In genomic region chr12:133080051-133080618, GRCh38 we compare ENCODE assay signal across 1 cellular context.
TF ChIP-seq lines count a peak whose summit lies in the region.

No MANE protein-coding gene starts in this region.

TF ChIP-seq in HepG2, 621 proteins besides CTCF, POLR2A, EP300 and RAD21 (continued from another document and continues in another):
- no peak for TF ChIP-seq NCOR1 (IDR thresholded peaks at IDR 0.05; ENCODE audit: borderline replicate concordance, low read length)
- TF ChIP-seq ZNF878 (CRISPR knock-in tag; IDR thresholded peaks at IDR 0.05) = no peak
- TF ChIP-seq ZNF317 (CRISPR knock-in tag; IDR thresholded peaks at IDR 0.05) = no peak
- TF ChIP-seq HHEX (CRISPR knock-in tag; IDR thresholded peaks at IDR 0.05) = no peak
- no peak for TF ChIP-seq ATF7-NPFF (CRISPR knock-in tag; IDR thresholded peaks at IDR 0.05; ENCODE audit: low read depth)
- no peak for TF ChIP-seq ZBTB8A (CRISPR knock-in tag; IDR thresholded peaks at IDR 0.05; ENCODE audit: borderline replicate concordance, low read depth)
- no peak; a peak in 2 of 4 replicates for TF ChIP-seq KLF16 (CRISPR knock-in tag; IDR thresholded peaks at IDR 0.05)
- no peak for TF ChIP-seq ZNF138 (CRISPR knock-in tag; IDR thresholded peaks at IDR 0.05; ENCODE audit: low read depth)
- 0 out of 2 replicates have a peak, but pooled peaks have one; percentile 42 for TF ChIP-seq ZFP82 (CRISPR knock-in tag; IDR thresholded peaks at IDR 0.05; ENCODE audit: borderline replicate concordance)
- no peak for TF ChIP-seq ZNF354B (CRISPR knock-in tag; IDR thresholded peaks at IDR 0.05)
- peak; percentile 86; the same call in 1 of the 2 replicates for TF ChIP-seq ZNF256 (CRISPR knock-in tag; conservative IDR thresholded peaks at IDR 0.05)
- no peak for TF ChIP-seq CCDC6 (CRISPR knock-in tag; IDR thresholded peaks at IDR 0.05)
- TF ChIP-seq ZNF766 (CRISPR knock-in tag; IDR thresholded peaks at IDR 0.05; ENCODE audit: borderline replicate concordance) = no peak; the same call in 1 of the 2 replicates
- no peak for TF ChIP-seq IRX3 (CRISPR knock-in tag; IDR thresholded peaks at IDR 0.05; ENCODE audit: borderline replicate concordance, low read depth)
- no peak for TF ChIP-seq GLI4 (CRISPR knock-in tag; IDR thresholded peaks at IDR 0.05; ENCODE audit: borderline replicate concordance)
- no peak for TF ChIP-seq MXD1 (CRISPR knock-in tag; IDR thresholded peaks at IDR 0.05)
- TF ChIP-seq E2F1 (CRISPR knock-in tag; IDR thresholded peaks at IDR 0.05) = peak; percentile 56; the same call in 1 of the 2 replicates
- no peak for TF ChIP-seq PLRG1 (conservative IDR thresholded peaks at IDR 0.05)
- no peak for TF ChIP-seq ARID3A (IDR thresholded peaks at IDR 0.05; ENCODE audit: low read depth, low read length)
- 0 out of 2 replicates have a peak, but pooled peaks have one; percentile 22 for TF ChIP-seq POLR2AphosphoS5 (IDR thresholded peaks at IDR 0.05; ENCODE audit: low read depth, low read length)
- TF ChIP-seq WIZ (CRISPR knock-in tag; IDR thresholded peaks at IDR 0.05) = no peak
- peak; percentile 90 for TF ChIP-seq GMEB2 (CRISPR knock-in tag; IDR thresholded peaks at IDR 0.05; ENCODE audit: low read depth)
- TF ChIP-seq ZSCAN21 (CRISPR knock-in tag; IDR thresholded peaks at IDR 0.05; ENCODE audit: borderline replicate concordance) = no peak
- TF ChIP-seq KAT2B (IDR thresholded peaks at IDR 0.05; ENCODE audit: borderline replicate concordance, low read depth, low read length) = no peak
- TF ChIP-seq PRMT3 (CRISPR knock-in tag; IDR thresholded peaks at IDR 0.05; ENCODE audit: borderline replicate concordance, low read depth) = no peak
- no peak; the same call in 1 of the 2 replicates for TF ChIP-seq ZNF501 (CRISPR knock-in tag; IDR thresholded peaks at IDR 0.05)
- no peak for TF ChIP-seq PITX1 (CRISPR knock-in tag; IDR thresholded peaks at IDR 0.05)
- TF ChIP-seq PAF1 (CRISPR knock-in tag; IDR thresholded peaks at IDR 0.05) = no peak
- no peak for TF ChIP-seq HDAC2 (CRISPR knock-in tag; IDR thresholded peaks at IDR 0.05)
- TF ChIP-seq REL (CRISPR knock-in tag; conservative IDR thresholded peaks at IDR 0.05) = no peak
- no peak for TF ChIP-seq GRHL1 (CRISPR knock-in tag; conservative IDR thresholded peaks at IDR 0.05)
- peak; percentile 99 for TF ChIP-seq CREM (IDR thresholded peaks at IDR 0.05)
- peak; percentile 82 for TF ChIP-seq CREM (CRISPR knock-in tag; IDR thresholded peaks at IDR 0.05)
- TF ChIP-seq PLSCR1 (CRISPR knock-in tag; IDR thresholded peaks at IDR 0.05; ENCODE audit: borderline replicate concordance) = no peak
- no peak for TF ChIP-seq EED (CRISPR knock-in tag; IDR thresholded peaks at IDR 0.05)
- TF ChIP-seq ZC3H4 (CRISPR knock-in tag; IDR thresholded peaks at IDR 0.05; ENCODE audit: borderline replicate concordance) = no peak
- TF ChIP-seq ZKSCAN1 (IDR thresholded peaks at IDR 0.05; ENCODE audit: low read length) = no peak
- peak; percentile 41; the same call in 1 of the 2 replicates for TF ChIP-seq FOXA3 (CRISPR knock-in tag; IDR thresholded peaks at IDR 0.05)
- peak; percentile 63 for TF ChIP-seq ZBTB21 (CRISPR knock-in tag; IDR thresholded peaks at IDR 0.05)
- TF ChIP-seq ELF3 (CRISPR knock-in tag; IDR thresholded peaks at IDR 0.05) = peak; percentile 89
- TF ChIP-seq CENPT (CRISPR knock-in tag; IDR thresholded peaks at IDR 0.05; ENCODE audit: low read depth) = no peak
- TF ChIP-seq NFATC3 (CRISPR knock-in tag; IDR thresholded peaks at IDR 0.05) = no peak
- no peak for TF ChIP-seq ZNF180 (CRISPR knock-in tag; IDR thresholded peaks at IDR 0.05; ENCODE audit: borderline replicate concordance, low read depth)
- TF ChIP-seq KDM6A (CRISPR knock-in tag; IDR thresholded peaks at IDR 0.05; ENCODE audit: low read depth) = no peak
- TF ChIP-seq SIN3B (IDR thresholded peaks at IDR 0.05; ENCODE audit: low read length) = no peak; the same call in 1 of the 2 replicates
- no peak for TF ChIP-seq ZFP36 (IDR thresholded peaks at IDR 0.05; ENCODE audit: borderline replicate concordance, low read depth, low read length, partially characterized antibody)
- TF ChIP-seq ZBTB44 (CRISPR knock-in tag; IDR thresholded peaks at IDR 0.05) = no peak
- TF ChIP-seq SIX4 (CRISPR knock-in tag; IDR thresholded peaks at IDR 0.05) = peak; percentile 72
- TF ChIP-seq SKIL (CRISPR knock-in tag; IDR thresholded peaks at IDR 0.05; ENCODE audit: borderline replicate concordance) = no peak
- TF ChIP-seq ZNF589 (CRISPR knock-in tag; conservative IDR thresholded peaks at IDR 0.05) = no peak
- no peak; the same call in 1 of the 2 replicates for TF ChIP-seq ZFP1 (CRISPR knock-in tag; IDR thresholded peaks at IDR 0.05)
- TF ChIP-seq TRIM24 (CRISPR knock-in tag; IDR thresholded peaks at IDR 0.05) = no peak
- 0 out of 2 replicates have a peak, but pooled peaks have one; percentile 14 for TF ChIP-seq ZBED4 (CRISPR knock-in tag; IDR thresholded peaks at IDR 0.05; ENCODE audit: borderline replicate concordance)
- no peak for TF ChIP-seq ZNF792 (CRISPR knock-in tag; IDR thresholded peaks at IDR 0.05)
- peak; percentile 82; the same call in 1 of the 2 replicates for TF ChIP-seq RORA (CRISPR knock-in tag; IDR thresholded peaks at IDR 0.05)
- no peak for TF ChIP-seq ZNF275 (CRISPR knock-in tag; IDR thresholded peaks at IDR 0.05; ENCODE audit: borderline replicate concordance)
